ENCODE assay signal across 16 cellular contexts in genomic region chr4:113147498-113148231, GRCh38.
DNase-seq lines count a peak whose midpoint lies in the region; ATAC-seq, FAIRE-seq and TF ChIP-seq lines count a peak whose summit lies in the region.
"Had no signal": no experiment of that assay in that cellular context is flagged by ENCODE, and none has a peak within 500 bp of the region (broad histone marks: within the 10 kb centered on the region; RNA-seq: fewer than 3 reads in every experiment).

No MANE protein-coding gene starts in this region.

- H3K27ac ChIP-seq in left ventricle myocardium inferior (replicated peaks) = peak overlapping the region; percentile 90
- peak overlapping the region; percentile 38 to 93 (median 74) for H3K27ac ChIP-seq in pancreas

- FAIRE-seq in pancreas (lab: Jason Lieb, UNC) = no peak
- FAIRE-seq: GM18507, K562 had no signal

- H3K4me1 ChIP-seq in left ventricle myocardium inferior (peaks cover 33% of the 10 kb centered on the region), pancreas (peaks cover 5 to 10% (median 8%) of the 10 kb centered on the region in 3 donors)

- H3K4me3 ChIP-seq in left ventricle myocardium inferior (peak overlapping the region; percentile 64), pancreas (peak overlapping the region in 2 of 4 donors; percentile 29 to 30)
- H3K4me3 ChIP-seq: K562 had no signal

- H3K36me3 ChIP-seq in left ventricle myocardium inferior (no peaks in the 10 kb centered on the region), pancreas (no peaks in the 10 kb centered on the region)
- H3K36me3 ChIP-seq: transverse colon had no signal

- H3K27me3 ChIP-seq in left ventricle myocardium inferior (ENCODE audit: low read depth) (no peaks in the 10 kb centered on the region), pancreas (no peaks in the 10 kb centered on the region)
- H3K27me3 ChIP-seq: transverse colon had no signal

- no peak for TF ChIP-seq CTCF in left ventricle myocardium inferior (IDR thresholded peaks at IDR 0.05; ENCODE audit: borderline replicate concordance)
- TF ChIP-seq CTCF in pancreas (IDR thresholded peaks at IDR 0.05) = no peak

- intact Hi-C loops in left ventricle myocardium inferior (cut with micrococcal nuclease) = no loop called here
- intact Hi-C loops in Right ventricle myocardium inferior (cut with DNase I) = loop anchor here (2.0 kb wide), 1 partner anchor 31 kb away; no protein-coding TSS in a partner anchor
- intact Hi-C loops in pancreas (cut with DNase I) = no loop called here

- WGBS in pancreas, 2 donors = 12 to 30% methylated on average over 2 of the region's 2 CpGs

- H3K9me3 ChIP-seq in left ventricle myocardium inferior (replicated peaks) (no peaks in the 10 kb centered on the region), pancreas (no peaks in the 10 kb centered on the region)
- H3K9me3 ChIP-seq: transverse colon had no signal

- no peak for DNase-seq in left ventricle myocardium inferior
- no peak for DNase-seq in Right ventricle myocardium inferior (ENCODE audit: missing footprints)
- DNase-seq in glomerular visceral epithelial cell (ENCODE audit: extremely low spot score) = peak; percentile 14
- no peak for DNase-seq in pancreas
- no peak for DNase-seq in Ammon's horn (ENCODE audit: low spot score)
- DNase-seq in NCI-H128 (lab: John Stamatoyannopoulos, UW; ENCODE audit: unreplicated experiment) = no peak
- DNase-seq in activated naive CD4-positive, alpha-beta T cell (lab: John Stamatoyannopoulos, UW) = no peak
- DNase-seq: activated CD4-positive, alpha-beta T cell treated with anti-CD3 and anti-CD28 coated beads, Interleukin-2, amount 50 U/mL, for 48 hours; activated naive CD4-positive, alpha-beta T cell treated with anti-CD3 and anti-CD28 coated beads, Interleukin-2, amount 50 U/mL, for 16 hours; cortex of kidney; midbrain; PC-3; transverse colon had no signal

- no peak for ATAC-seq in Right ventricle myocardium inferior
- peak; percentile 73 to 79 (median 78) for ATAC-seq in pancreas
- ATAC-seq in GM21528 (IDR thresholded peaks at IDR 0.05; ENCODE audit: low FRiP score, unreplicated experiment) = no peak
- ATAC-seq: K562, PC-3 had no signal

Comparison
In these comparisons a context has a peak if more than half of its experiments do, and no peak if none do; other contexts are left out.
1. ATAC-seq: peak in pancreas (4 of 4); none in Right ventricle myocardium inferior (single experiment) and GM21528 (single experiment).